In the genomic region with DNA sequence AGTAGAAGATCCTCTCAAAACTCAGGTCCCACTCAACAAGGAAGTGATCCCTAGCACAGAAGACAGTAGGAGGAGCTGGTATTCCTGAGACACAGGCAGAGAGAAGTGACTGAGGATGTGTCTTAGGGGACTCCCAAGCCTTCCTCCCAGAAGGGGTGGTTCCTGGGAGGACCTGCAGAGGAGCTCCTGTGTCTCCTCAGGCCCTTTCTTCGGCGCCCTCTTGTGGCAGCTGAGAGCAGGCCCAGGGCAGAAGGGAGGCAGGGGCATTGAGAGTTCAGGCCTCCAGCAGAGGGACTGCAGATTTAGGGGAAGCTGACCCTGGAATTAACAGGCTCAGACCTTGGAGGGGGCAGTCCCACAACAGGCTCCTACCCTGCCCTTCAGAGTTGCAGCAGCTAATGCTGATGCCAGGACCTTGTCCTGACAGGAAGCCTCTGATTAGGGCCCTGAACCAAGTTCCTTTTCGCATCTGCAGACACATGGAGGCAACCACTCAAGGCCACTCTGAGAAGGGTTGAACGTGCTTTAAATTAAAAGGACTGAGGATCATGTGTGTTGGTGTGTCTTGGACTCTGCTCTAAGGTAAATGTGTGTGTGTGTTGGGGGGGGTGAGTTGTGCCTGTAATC, we compare ENCODE assay signal across 8 cellular contexts.
A peak's percentile ranks its signal among the peaks of the same experiment; 100 is the strongest.
DNase-seq lines count a peak whose midpoint lies in the region; ATAC-seq and TF ChIP-seq lines count a peak whose summit lies in the region.
"Not testable (repeated sequence)": the region's sequence is repeated elsewhere in the genome, so short reads cannot be mapped to it uniquely, and the experiment has no call there.

No MANE protein-coding gene starts in this region.

- H3K27me3 ChIP-seq in GM06990 (replicated peaks; ENCODE audit: control insufficient read depth, insufficient read depth, low read length); thoracic aorta (replicated peaks; ENCODE audit: insufficient read depth): not testable (repeated sequence)

- ATAC-seq in GM21717 (IDR thresholded peaks at IDR 0.05; ENCODE audit: unreplicated experiment) (peak; percentile 64), HG03460 (IDR thresholded peaks at IDR 0.05; ENCODE audit: unreplicated experiment) (peak; percentile 64)
- ATAC-seq in thoracic aorta (ENCODE audit: insufficient number of reproducible peaks, low FRiP score, low read depth) = not testable (repeated sequence)

- H3K4me3 Mint-ChIP-seq in dendritic cell treated with granulocyte-macrophage colony-stimulating factor and Interleukin-4, amounts not matched to agents 40 ng/mL and 50 ng/mL, for 4 days = peak overlapping the region; percentile 57

- DNase-seq in GM06990 (ENCODE audit: extremely low read depth, insufficient read length) (peak; percentile 49), NCI-H82 treated with DMSO at 0.1 percent for 48 hours (lab: John Stamatoyannopoulos, UW; ENCODE audit: unreplicated experiment) (peak; percentile 38), left kidney (ENCODE audit: low read depth, low spot score) (peak; percentile 76)
- peak; percentile 48 for DNase-seq in activated CD4-positive, alpha-beta T cell treated with anti-CD3 and anti-CD28 coated beads for 48 hours
- not testable (repeated sequence) for DNase-seq in thoracic aorta (ENCODE audit: low spot score)

- H3K27ac ChIP-seq in thoracic aorta = not testable (repeated sequence)

- not testable (repeated sequence) for H3K27me3 Mint-ChIP-seq in dendritic cell treated with granulocyte-macrophage colony-stimulating factor and Interleukin-4, amounts not matched to agents 40 ng/mL and 50 ng/mL, for 4 days

- H3K36me3 ChIP-seq in GM06990 (ENCODE audit: control insufficient read depth, insufficient read depth, low read length); thoracic aorta: not testable (repeated sequence)

- peaks cover 52% of the 10 kb centered on the region for H3K4me1 Mint-ChIP-seq in dendritic cell treated with granulocyte-macrophage colony-stimulating factor and Interleukin-4, amounts not matched to agents 40 ng/mL and 50 ng/mL, for 4 days (ENCODE audit: low read depth)

- not testable (repeated sequence) for H3K4me1 ChIP-seq in thoracic aorta (ENCODE audit: control insufficient read depth in 1 of 2, low read depth in 2 of 2)

- H3K36me3 Mint-ChIP-seq in dendritic cell treated with granulocyte-macrophage colony-stimulating factor and Interleukin-4, amounts not matched to agents 40 ng/mL and 50 ng/mL, for 4 days (ENCODE audit: low read depth) = peaks cover 23% of the 10 kb centered on the region

- peak overlapping the region; percentile 31 for H3K4me3 ChIP-seq in GM06990 (replicated peaks; ENCODE audit: low read depth, low read length)
- not testable (repeated sequence) for H3K4me3 ChIP-seq in thoracic aorta

- intact Hi-C loops in dendritic cell treated with granulocyte-macrophage colony-stimulating factor and Interleukin-4, amounts not matched to agents 40 ng/mL and 50 ng/mL, for 4 days (cut with micrococcal nuclease) = loop anchor here (1.0 kb wide), 1 partner anchor 10 kb away; no protein-coding TSS in a partner anchor

- TF ChIP-seq CTCF in GM06990 (IDR thresholded peaks at IDR 0.05; ENCODE audit: insufficient read depth, low read length, poor library complexity, severe bottlenecking) = peak; percentile 85
- TF ChIP-seq CTCF in thoracic aorta (IDR thresholded peaks at IDR 0.05) = peak; percentile 31

- not testable (repeated sequence) for H3K9me3 ChIP-seq in thoracic aorta

- H3K27ac Mint-ChIP-seq in dendritic cell treated with granulocyte-macrophage colony-stimulating factor and Interleukin-4, amounts not matched to agents 40 ng/mL and 50 ng/mL, for 4 days = peak overlapping the region; percentile 86

- H3K9me3 Mint-ChIP-seq in dendritic cell treated with granulocyte-macrophage colony-stimulating factor and Interleukin-4, amounts not matched to agents 40 ng/mL and 50 ng/mL, for 4 days = not testable (repeated sequence)
